Comparison of ENCODE assay signal across 9 cellular contexts in the genomic region with DNA sequence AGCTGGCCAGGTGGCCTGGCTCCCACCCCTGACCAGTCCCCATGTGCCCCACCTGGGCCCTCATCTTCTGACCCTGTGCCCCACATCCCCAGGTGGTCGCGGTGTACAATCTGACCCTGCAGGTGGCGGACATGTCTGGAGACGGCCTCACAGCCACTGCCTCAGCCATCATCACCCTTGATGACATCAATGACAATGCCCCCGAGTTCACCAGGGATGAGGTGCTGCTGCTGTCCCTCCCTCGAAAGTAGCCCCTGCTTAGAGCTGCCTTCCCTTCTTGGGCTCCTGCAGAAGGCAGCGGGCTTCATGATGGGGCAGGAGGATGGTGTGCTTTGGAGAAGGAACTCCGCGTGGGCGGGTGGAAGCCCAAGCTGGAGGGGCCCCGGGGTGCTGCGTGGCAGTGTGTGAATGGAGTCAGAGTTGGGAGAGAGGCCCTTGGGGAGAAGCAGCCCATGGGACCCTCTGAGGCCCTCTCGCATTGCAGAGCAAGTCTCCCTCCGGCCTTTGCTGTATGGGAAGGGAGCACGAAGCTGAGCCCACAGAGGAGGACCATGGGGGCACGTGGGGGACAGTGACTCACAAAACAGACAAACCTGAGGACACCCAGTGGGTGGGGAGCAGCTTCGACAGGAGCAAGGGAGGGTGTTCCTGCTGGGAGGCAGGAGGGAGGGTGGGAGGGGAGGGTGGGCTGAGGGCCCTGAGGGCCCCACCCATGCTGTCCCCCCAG. TPM values are rescaled to one million over a fixed set of nuclear protein-coding genes. Genes with fewer than 3 reads are reported as not detected.
DNase-seq lines count a peak whose midpoint lies in the region; ATAC-seq and TF ChIP-seq lines count a peak whose summit lies in the region.
"Had no signal": no experiment of that assay in that cellular context is flagged by ENCODE, and none has a peak within 500 bp of the region (broad histone marks: within the 10 kb centered on the region; RNA-seq: fewer than 3 reads in every experiment).

No MANE protein-coding gene starts in this region.

- no peak overlapping the region for H3K4me3 Mint-ChIP-seq in activated CD4-positive, alpha-beta T cell treated with anti-CD3 and anti-CD28 coated beads, Interleukin-2, amount 10 ng/mL, durations not matched to agents 24 days and 14 days

- H3K9me3 Mint-ChIP-seq in activated CD4-positive, alpha-beta T cell treated with anti-CD3 and anti-CD28 coated beads, Interleukin-2, amount 10 ng/mL, durations not matched to agents 24 days and 14 days = no peaks in the 10 kb centered on the region

- peaks cover 3% of the 10 kb centered on the region for H3K4me1 Mint-ChIP-seq in activated CD4-positive, alpha-beta T cell treated with anti-CD3 and anti-CD28 coated beads, Interleukin-2, amount 10 ng/mL, durations not matched to agents 24 days and 14 days

- H3K27me3 Mint-ChIP-seq in activated CD4-positive, alpha-beta T cell treated with anti-CD3 and anti-CD28 coated beads, Interleukin-2, amount 10 ng/mL, durations not matched to agents 24 days and 14 days = no peaks in the 10 kb centered on the region

- no peak for ATAC-seq in GM21529 (IDR thresholded peaks at IDR 0.05; ENCODE audit: unreplicated experiment)

- peak overlapping the region; percentile 16 for H3K27ac Mint-ChIP-seq in activated CD4-positive, alpha-beta T cell treated with anti-CD3 and anti-CD28 coated beads, Interleukin-2, amount 10 ng/mL, durations not matched to agents 24 days and 14 days

- intact Hi-C loops in activated CD4-positive, alpha-beta T cell treated with anti-CD3 and anti-CD28 coated beads, Interleukin-2, amount 10 ng/mL, durations not matched to agents 24 days and 14 days (cut with micrococcal nuclease) = no loop called here

- no peaks in the 10 kb centered on the region for H3K36me3 Mint-ChIP-seq in activated CD4-positive, alpha-beta T cell treated with anti-CD3 and anti-CD28 coated beads, Interleukin-2, amount 10 ng/mL, durations not matched to agents 24 days and 14 days (ENCODE audit: low read depth)

- peak; percentile 83 for DNase-seq in activated CD4-positive, alpha-beta T cell treated with anti-CD3 and anti-CD28 coated beads, Interleukin-2, amount 10 ng/mL, durations not matched to agents 24 days and 14 days
- DNase-seq in activated CD4-positive, alpha-beta T cell treated with anti-CD3 and anti-CD28 coated beads for 1 hour = no peak
- DNase-seq in RPMI7951 (ENCODE audit: low read depth) (peak; percentile 54), erythroblast (lab: John Stamatoyannopoulos, UW) (peak; percentile 75 to 77), amygdala (lab: John Stamatoyannopoulos, UW) (no peak), NCI-H2227 (lab: John Stamatoyannopoulos, UW; ENCODE audit: unreplicated experiment) (no peak)
- peak; percentile 49 for DNase-seq in stimulated activated CD4-positive, alpha-beta T cell treated with anti-CD3 and anti-CD28 coated beads, Interleukin-4, amount 100 ng/mL, for 24 hours
- DNase-seq: effector CD8-positive, alpha-beta T cell had no signal

- no peak for TF ChIP-seq POLR2A in erythroblast (IDR thresholded peaks at IDR 0.05; ENCODE audit: low read length)

RNA-seq across cellular contexts. Expression of a gene that starts 12.8 kb away (rescaled TPM):
- total RNA-seq in activated CD4-positive, alpha-beta T cell treated with anti-CD3 and anti-CD28 coated beads, Interleukin-2, amount 10 ng/mL, durations not matched to agents 24 days and 14 days = 1.4 and 2.3 TPM in 2 replicates
- 0.12 TPM in 1 of 2 replicates, not detected in the other for total RNA-seq in RPMI7951 (2014; rRNA removed; shearing (Covaris generic))

RNA-seq across cellular contexts. Expression of a gene that starts 16.0 kb away (rescaled TPM):
- not detected in 2 replicates for total RNA-seq in activated CD4-positive, alpha-beta T cell treated with anti-CD3 and anti-CD28 coated beads, Interleukin-2, amount 10 ng/mL, durations not matched to agents 24 days and 14 days
- 0.36 and 0.59 TPM in 2 replicates for total RNA-seq in RPMI7951 (2014; rRNA removed; shearing (Covaris generic))

RNA-seq across cellular contexts. Expression of a gene that starts 30.0 kb away (rescaled TPM):
- total RNA-seq in activated CD4-positive, alpha-beta T cell treated with anti-CD3 and anti-CD28 coated beads, Interleukin-2, amount 10 ng/mL, durations not matched to agents 24 days and 14 days = 6.0 and 9.8 TPM in 2 replicates
- 8.1 and 9.9 TPM in 2 replicates for total RNA-seq in RPMI7951 (2014; rRNA removed; shearing (Covaris generic))

Comparison
In these comparisons a context has a peak if more than half of its experiments do, and no peak if none do; other contexts are left out.
1. DNase-seq: peak in activated CD4-positive, alpha-beta T cell treated with anti-CD3 and anti-CD28 coated beads, Interleukin-2, amount 10 ng/mL, durations not matched to agents 24 days and 14 days (single experiment), RPMI7951 (single experiment), erythroblast (2 of 2) and stimulated activated CD4-positive, alpha-beta T cell treated with anti-CD3 and anti-CD28 coated beads, Interleukin-4, amount 100 ng/mL, for 24 hours (single experiment); none in activated CD4-positive, alpha-beta T cell treated with anti-CD3 and anti-CD28 coated beads for 1 hour (single experiment), amygdala (0 of 56) and NCI-H2227 (single experiment).